In the genomic region with DNA sequence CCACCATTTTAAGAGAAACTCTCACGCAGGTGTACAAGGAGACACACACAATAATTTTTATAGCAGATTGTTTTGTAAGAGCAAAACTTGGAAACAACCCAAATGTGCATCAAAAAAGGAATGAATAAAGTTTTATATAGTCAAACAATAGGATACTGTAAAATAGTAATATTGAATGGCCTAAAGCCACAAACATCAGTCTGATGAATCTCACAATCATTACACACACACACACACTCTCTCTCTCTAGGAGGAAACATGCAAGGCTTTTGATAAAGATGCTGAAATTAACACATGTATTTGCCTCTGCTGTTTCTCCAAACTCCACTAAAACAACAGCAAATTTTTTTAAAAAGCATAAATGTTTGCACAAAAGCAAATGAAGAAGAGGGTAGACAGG, we compare ENCODE assay signal across 18 cellular contexts. TPM values are rescaled to one million over a fixed set of nuclear protein-coding genes. Genes with fewer than 3 reads are reported as not detected.
"Had no signal": no experiment of that assay in that cellular context is flagged by ENCODE, and none has a peak within 500 bp of the region (broad histone marks: within the 10 kb centered on the region; RNA-seq: fewer than 3 reads in every experiment).

No MANE protein-coding gene starts in this region.

- H3K27ac Mint-ChIP-seq: endodermal cell, mesothelial cell of epicardium, nephron progenitor cell, WTC11 had no signal

- H3K36me3 Mint-ChIP-seq: mesothelial cell of epicardium had no signal

- H3K4me3 Mint-ChIP-seq: endodermal cell, mesothelial cell of epicardium, nephron progenitor cell, WTC11 had no signal

- H3K4me1 Mint-ChIP-seq: mesothelial cell of epicardium, nephron progenitor cell had no signal

- ATAC-seq: left lobe of liver, upper lobe of right lung, WTC11 had no signal

- DNase-seq: activated naive CD4-positive, alpha-beta T cell; aorta; brain microvascular endothelial cell; central memory CD4-positive, alpha-beta T cell; colonic mucosa; endodermal cell; erythroblast; nephron progenitor cell; retina; spleen; stimulated activated naive CD4-positive, alpha-beta T cell; upper lobe of right lung had no signal

RNA-seq across cellular contexts. Expression of gene ADIPOQ, which starts 37.3 kb away (rescaled TPM):
- total RNA-seq: endodermal cell; frontal cortex; left lobe of liver; lung microvascular endothelial cell; mesothelial cell of epicardium; T-helper 2 cell treated with Interferon-gamma antibody and Interleukin-4, amounts not matched to agents 100 ng/mL and 5 ng/mL, for 36 hours; upper lobe of right lung; WTC11 had no signal
